11 cellular contexts compared by ENCODE assay signal in genomic region chr20:50267041-50267865, GRCh38.
A peak's percentile ranks its signal among the peaks of the same experiment; 100 is the strongest.
DNase-seq lines count a peak whose midpoint lies in the region; ATAC-seq, FAIRE-seq and TF ChIP-seq lines count a peak whose summit lies in the region.
"Had no signal": no experiment of that assay in that cellular context is flagged by ENCODE, and none has a peak within 500 bp of the region (broad histone marks: within the 10 kb centered on the region; RNA-seq: fewer than 3 reads in every experiment).

No MANE protein-coding gene starts in this region.

- no peak for FAIRE-seq in bronchial epithelial cell (lab: Jason Lieb, UNC)

- CTCF ChIA-PET in activated naive CD4-positive, alpha-beta T cell treated with anti-CD3 and anti-CD28 coated beads for 36 hours (lab: Charles Lee): no interaction called here

- H3K27me3 ChIP-seq in bronchial epithelial cell (ENCODE audit: control insufficient read depth, insufficient read depth, low read length) (no peaks in the 10 kb centered on the region), lower lobe of right lung (ENCODE audit: low read depth) (no peaks in the 10 kb centered on the region), vagina (no peaks in the 10 kb centered on the region)

- TF ChIP-seq CTCF in bronchial epithelial cell (IDR thresholded peaks at IDR 0.05; ENCODE audit: insufficient read depth, low read length, severe bottlenecking): no peak
- TF ChIP-seq CTCF in lower lobe of right lung (IDR thresholded peaks at IDR 0.05): no peak
- TF ChIP-seq CTCF in vagina (IDR thresholded peaks at IDR 0.05): no peak

- no peaks in the 10 kb centered on the region for H3K9me3 Mint-ChIP-seq in activated naive CD4-positive, alpha-beta T cell treated with anti-CD3 and anti-CD28 coated beads, Interleukin-2, amount 50 U/mL, for 72 hours
- no peaks in the 10 kb centered on the region for H3K9me3 Mint-ChIP-seq in activated naive CD4-positive, alpha-beta T cell treated with anti-CD3 and anti-CD28 coated beads for 36 hours
- H3K9me3 Mint-ChIP-seq in activated T-cell treated with anti-CD3 and anti-CD28 coated beads, Interleukin-2, amount 50 U/mL, for 24 hours: no peaks in the 10 kb centered on the region
- H3K9me3 Mint-ChIP-seq: natural killer cell had no signal

- no peak for DNase-seq in activated naive CD4-positive, alpha-beta T cell treated with anti-CD3 and anti-CD28 coated beads, Interleukin-2, amount 50 U/mL, for 72 hours (ENCODE audit: low spot score in 2 of 2)
- no peak for DNase-seq in activated naive CD4-positive, alpha-beta T cell treated with anti-CD3 and anti-CD28 coated beads for 36 hours
- peak; percentile 41 for DNase-seq in bronchial epithelial cell (ENCODE audit: low read depth)
- peak; percentile 85 for DNase-seq in lower lobe of right lung
- no peak for DNase-seq in vagina (ENCODE audit: extremely low spot score in 2 of 2)
- DNase-seq in activated T-cell treated with anti-CD3 and anti-CD28 coated beads, Interleukin-2, amount 50 U/mL, for 24 hours: no peak
- DNase-seq in SKM-1 treated with dmso at 0.1 percent for 144 hours (lab: John Stamatoyannopoulos, UW; ENCODE audit: unreplicated experiment): no peak
- DNase-seq: cerebellar nuclear complex, Karpas-422, natural killer cell had no signal

- TF ChIP-seq POLR2A in vagina (IDR thresholded peaks at IDR 0.05): no peak

- peak overlapping the region; percentile 19 to 44 for H3K27ac Mint-ChIP-seq in activated naive CD4-positive, alpha-beta T cell treated with anti-CD3 and anti-CD28 coated beads, Interleukin-2, amount 50 U/mL, for 72 hours
- no peak overlapping the region for H3K27ac Mint-ChIP-seq in activated naive CD4-positive, alpha-beta T cell treated with anti-CD3 and anti-CD28 coated beads for 36 hours
- H3K27ac Mint-ChIP-seq in activated T-cell treated with anti-CD3 and anti-CD28 coated beads, Interleukin-2, amount 50 U/mL, for 24 hours: no peak overlapping the region

- intact Hi-C loops in activated naive CD4-positive, alpha-beta T cell treated with anti-CD3 and anti-CD28 coated beads for 36 hours (cut with micrococcal nuclease): no loop called here
- intact Hi-C loops in lower lobe of right lung (cut with DNase I) (no loop called here), vagina (cut with DNase I) (loop anchor here (5.0 kb wide), 1 partner anchor 65 kb away; no protein-coding TSS in a partner anchor)

- peaks cover 5% of the 10 kb centered on the region for H3K4me1 Mint-ChIP-seq in activated naive CD4-positive, alpha-beta T cell treated with anti-CD3 and anti-CD28 coated beads for 36 hours (ENCODE audit: low read depth)
- H3K4me1 Mint-ChIP-seq in activated T-cell treated with anti-CD3 and anti-CD28 coated beads, Interleukin-2, amount 50 U/mL, for 24 hours (ENCODE audit: low read depth): peaks cover 2% of the 10 kb centered on the region

- ATAC-seq in activated naive CD4-positive, alpha-beta T cell treated with anti-CD3 and anti-CD28 coated beads, Interleukin-2, amount 50 U/mL, for 72 hours: no peak
- ATAC-seq in lower lobe of right lung (peak; percentile 73 to 74), HG02884 (IDR thresholded peaks at IDR 0.05; ENCODE audit: unreplicated experiment) (no peak)
- ATAC-seq: natural killer cell had no signal

- H3K4me3 Mint-ChIP-seq in activated naive CD4-positive, alpha-beta T cell treated with anti-CD3 and anti-CD28 coated beads for 36 hours: no peak overlapping the region
- no peak overlapping the region for H3K4me3 Mint-ChIP-seq in activated T-cell treated with anti-CD3 and anti-CD28 coated beads, Interleukin-2, amount 50 U/mL, for 24 hours
- H3K4me3 Mint-ChIP-seq: natural killer cell had no signal

- H3K36me3 ChIP-seq in bronchial epithelial cell (ENCODE audit: control insufficient read depth, insufficient read depth, low read length): no peaks in the 10 kb centered on the region
- no peaks in the 10 kb centered on the region for H3K36me3 ChIP-seq in lower lobe of right lung
- H3K36me3 ChIP-seq in vagina: no peaks in the 10 kb centered on the region

- H3K4me1 ChIP-seq in lower lobe of right lung (peaks cover 49% of the 10 kb centered on the region), vagina (peaks cover 41% of the 10 kb centered on the region)

- H3K27me3 Mint-ChIP-seq in activated naive CD4-positive, alpha-beta T cell treated with anti-CD3 and anti-CD28 coated beads for 36 hours (ENCODE audit: low read depth): peaks cover 12% of the 10 kb centered on the region
- peaks cover 26% of the 10 kb centered on the region for H3K27me3 Mint-ChIP-seq in activated T-cell treated with anti-CD3 and anti-CD28 coated beads, Interleukin-2, amount 50 U/mL, for 24 hours

- H3K27ac ChIP-seq in lower lobe of right lung: peak overlapping the region; percentile 50
- H3K27ac ChIP-seq in vagina: peak overlapping the region; percentile 82

- H3K4me3 ChIP-seq in bronchial epithelial cell (ENCODE audit: low read depth, low read length) (no peak overlapping the region), lower lobe of right lung (peak overlapping the region; percentile 40), vagina (no peak overlapping the region)

- no peaks in the 10 kb centered on the region for H3K9me3 ChIP-seq in lower lobe of right lung
- no peaks in the 10 kb centered on the region for H3K9me3 ChIP-seq in vagina

- no peaks in the 10 kb centered on the region for H3K36me3 Mint-ChIP-seq in activated naive CD4-positive, alpha-beta T cell treated with anti-CD3 and anti-CD28 coated beads, Interleukin-2, amount 50 U/mL, for 72 hours
- H3K36me3 Mint-ChIP-seq in activated naive CD4-positive, alpha-beta T cell treated with anti-CD3 and anti-CD28 coated beads for 36 hours (ENCODE audit: low read depth): no peaks in the 10 kb centered on the region
- no peaks in the 10 kb centered on the region for H3K36me3 Mint-ChIP-seq in activated T-cell treated with anti-CD3 and anti-CD28 coated beads, Interleukin-2, amount 50 U/mL, for 24 hours (ENCODE audit: low read depth)
- H3K36me3 Mint-ChIP-seq: natural killer cell had no signal

Comparison
In these comparisons a context has a peak if more than half of its experiments do, and no peak if none do; other contexts are left out.
1. H3K27ac Mint-ChIP-seq: peak in activated naive CD4-positive, alpha-beta T cell treated with anti-CD3 and anti-CD28 coated beads, Interleukin-2, amount 50 U/mL, for 72 hours (2 of 2); none in activated naive CD4-positive, alpha-beta T cell treated with anti-CD3 and anti-CD28 coated beads for 36 hours (single experiment) and activated T-cell treated with anti-CD3 and anti-CD28 coated beads, Interleukin-2, amount 50 U/mL, for 24 hours (single experiment).
2. ATAC-seq: peak in lower lobe of right lung (2 of 2); none in activated naive CD4-positive, alpha-beta T cell treated with anti-CD3 and anti-CD28 coated beads, Interleukin-2, amount 50 U/mL, for 72 hours (0 of 2) and HG02884 (single experiment).
3. DNase-seq: peak in bronchial epithelial cell (single experiment) and lower lobe of right lung (single experiment); none in activated naive CD4-positive, alpha-beta T cell treated with anti-CD3 and anti-CD28 coated beads, Interleukin-2, amount 50 U/mL, for 72 hours (0 of 2), activated naive CD4-positive, alpha-beta T cell treated with anti-CD3 and anti-CD28 coated beads for 36 hours (single experiment), vagina (0 of 2), activated T-cell treated with anti-CD3 and anti-CD28 coated beads, Interleukin-2, amount 50 U/mL, for 24 hours (single experiment) and SKM-1 treated with dmso at 0.1 percent for 144 hours (single experiment).